8 cellular contexts compared by ENCODE assay signal in the genomic region with DNA sequence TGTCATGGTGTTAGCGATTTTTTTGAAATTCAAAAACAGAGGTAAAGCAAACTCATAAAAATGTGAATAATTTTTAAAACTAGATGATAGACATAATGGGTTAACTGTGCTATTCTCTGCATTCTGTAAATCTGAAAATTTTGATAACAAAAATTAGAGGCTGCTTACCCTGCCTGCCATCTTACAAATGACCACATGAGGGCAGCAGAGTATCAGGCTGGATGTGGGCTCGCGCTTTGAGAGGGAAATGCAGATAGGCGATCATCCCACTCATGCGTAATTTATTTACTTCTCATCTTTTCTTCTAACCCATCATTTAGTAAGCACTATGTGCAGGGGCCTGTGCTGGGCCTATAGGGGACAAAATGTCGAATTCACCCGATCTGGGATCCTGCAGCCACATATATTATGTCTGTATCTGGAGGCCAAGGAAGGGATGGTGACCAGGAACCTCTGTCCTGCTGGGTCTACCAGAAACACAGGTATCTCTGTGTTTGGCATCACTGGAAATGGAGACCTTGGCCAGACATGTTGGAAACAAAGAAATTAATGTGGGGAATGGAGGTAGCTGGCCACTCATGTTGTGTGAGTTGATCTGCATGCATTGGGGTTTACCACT. TPM values are rescaled to one million over a fixed set of nuclear protein-coding genes. Genes with fewer than 3 reads are reported as not detected.
DNase-seq lines count a peak whose midpoint lies in the region; ATAC-seq and TF ChIP-seq lines count a peak whose summit lies in the region.

No MANE protein-coding gene starts in this region.

- peaks cover 0 to 3% (median 0%) of the 10 kb centered on the region in 4 donors for H3K4me1 ChIP-seq in stomach

- peaks cover 0 to 27% (median 0%) of the 10 kb centered on the region in 3 donors for H3K27me3 ChIP-seq in stomach

- no peak overlapping the region for H3K4me3 ChIP-seq in stomach

- H3K9me3 Mint-ChIP-seq in neural crest cell = no peaks in the 10 kb centered on the region

- TF ChIP-seq CTCF in neural crest cell (conservative IDR thresholded peaks at IDR 0.05) (peak; percentile 99), stomach (IDR thresholded peaks at IDR 0.05) (peak in 5 of 7 experiments; percentile 95 to 98 (median 97))

- H3K9me3 ChIP-seq in stomach = no peaks in the 10 kb centered on the region

- no peak for TF ChIP-seq EP300 in stomach (IDR thresholded peaks at IDR 0.05)

- WGBS in stomach, 5 donors = 0 to 3% (median 1%) methylated on average over 7 of the region's 7 CpGs

- peak; percentile 45 for ATAC-seq in HG02870 (IDR thresholded peaks at IDR 0.05; ENCODE audit: unreplicated experiment)
- ATAC-seq in GM19324 (IDR thresholded peaks at IDR 0.05; ENCODE audit: low FRiP score, unreplicated experiment) = no peak

- intact Hi-C loops in stomach (cut with DNase I; ENCODE audit: low total_unique reads) = loop anchor here (5.0 kb wide), 2 partner anchors 96 to 331 kb away; no protein-coding TSS in a partner anchor

- H3K4me1 Mint-ChIP-seq in neural crest cell = peaks cover 19% of the 10 kb centered on the region

- no peaks in the 10 kb centered on the region for H3K36me3 ChIP-seq in stomach

- DNase-seq in ELR (ENCODE audit: low read depth) = peak; percentile 62
- DNase-seq in NOMO-1 treated with dmso at 0.1 percent for 144 hours (lab: John Stamatoyannopoulos, UW; ENCODE audit: unreplicated experiment) = peak; percentile 29
- DNase-seq in activated T-cell treated with anti-CD3 and anti-CD28 coated beads for 1 hour (ENCODE audit: low read depth) = peak; percentile 61
- DNase-seq in erythroblast (lab: John Stamatoyannopoulos, UW) = peak; percentile 68 to 84
- DNase-seq in neural crest cell (ENCODE audit: low read depth, low spot score) = peak; percentile 80
- peak; percentile 77 for DNase-seq in stomach

- H3K27ac ChIP-seq in stomach = no peak overlapping the region

- H3K36me3 Mint-ChIP-seq in neural crest cell (ENCODE audit: low read depth) = no peaks in the 10 kb centered on the region

- peaks cover 16% of the 10 kb centered on the region for H3K27me3 Mint-ChIP-seq in neural crest cell (ENCODE audit: low read depth)

- H3K4me3 Mint-ChIP-seq in neural crest cell = peak overlapping the region; percentile 1

- TF ChIP-seq POLR2A in erythroblast (IDR thresholded peaks at IDR 0.05; ENCODE audit: low read length) = no peak
- no peak for TF ChIP-seq POLR2A in stomach (IDR thresholded peaks at IDR 0.05)

- H3K27ac Mint-ChIP-seq in neural crest cell (ENCODE audit: unreplicated experiment) = no peak overlapping the region

RNA-seq across cellular contexts. Expression of a gene that starts 7.8 kb away (rescaled TPM):
- 34.2 and 36.3 TPM in 2 replicates for total RNA-seq in neural crest cell
- total RNA-seq in stomach = 10 to 100 TPM in 2 of 5 donors, 1 to 10 TPM in 3; 1.4 to 87.9 (median 9.0) TPM
- polyA plus RNA-seq in stomach = 1 to 10 TPM; 2.1 to 4.6 (median 2.2) TPM

Comparison
In these comparisons a context has a peak if more than half of its experiments do, and no peak if none do; other contexts are left out.
1. DNase-seq: peak in every context shown above with its lines; median percentile 80 in neural crest cell; 77 in stomach; 76 in erythroblast; 62 in ELR; 61 in activated T-cell treated with anti-CD3 and anti-CD28 coated beads for 1 hour; 29 in NOMO-1 treated with dmso at 0.1 percent for 144 hours.